Comparison of ENCODE assay signal across 16 cellular contexts in genomic region chr13:46389457-46389856, GRCh38. TPM values are rescaled to one million over a fixed set of nuclear protein-coding genes. Genes with fewer than 3 reads are reported as not detected.
DNase-seq lines count a peak whose midpoint lies in the region; ATAC-seq and TF ChIP-seq lines count a peak whose summit lies in the region.
"Had no signal": no experiment of that assay in that cellular context is flagged by ENCODE, and none has a peak within 500 bp of the region (broad histone marks: within the 10 kb centered on the region; RNA-seq: fewer than 3 reads in every experiment).

No MANE protein-coding gene starts in this region.

- in situ Hi-C loops in GM13977 (cut with MboI; ENCODE audit: low pct_unique_long_range_greater_than_20kb, low sequenced_read_pairs, unreplicated experiment) = no loop called here

- ATAC-seq in HCT116 = no peak
- no peak for ATAC-seq in HG03280 (IDR thresholded peaks at IDR 0.05; ENCODE audit: unreplicated experiment)
- ATAC-seq: gastrocnemius medialis, K562 had no signal

- H2AFZ ChIP-seq in HCT116 (ENCODE audit: low read depth, low read length, poor library complexity, severe bottlenecking) = peak overlapping the region; percentile 38
- H2AFZ ChIP-seq: PC-9 had no signal

- TF ChIP-seq CTCF in HCT116 (IDR thresholded peaks at IDR 0.05 in 2 of 3, conservative IDR thresholded peaks at IDR 0.05 in 1 of 3; ENCODE audit: borderline replicate concordance in 1 of 3, insufficient read depth in 1 of 3, low read depth in 2 of 3, low read length in 2 of 3) (no peak), VCaP (conservative IDR thresholded peaks at IDR 0.05) (no peak), ovary (IDR thresholded peaks at IDR 0.05) (no peak), GM13977 (IDR thresholded peaks at IDR 0.05; ENCODE audit: extremely low read depth, insufficient read depth, missing control alignments) (no peak)

- no peaks in the 10 kb centered on the region for H3K36me3 ChIP-seq in HCT116 (ENCODE audit: control insufficient read depth in 1 of 2, insufficient read depth in 2 of 2, low read length in 2 of 2)
- H3K36me3 ChIP-seq in mesodermal cell (ENCODE audit: control insufficient read depth, insufficient read depth, low read length) = no peaks in the 10 kb centered on the region
- no peaks in the 10 kb centered on the region for H3K36me3 ChIP-seq in thymus (ENCODE audit: control insufficient read depth, insufficient read depth)
- H3K36me3 ChIP-seq in ovary = no peaks in the 10 kb centered on the region
- H3K36me3 ChIP-seq: gastrocnemius medialis had no signal

- POLR2A ChIA-PET in HCT116 (lab: Charles Lee) = no interaction called here

- DNase-seq in HCT116 (ENCODE audit: low read depth, low spot score) (no peak), ovary (no peak), GM13977 (ENCODE audit: low spot score) (no peak), hypothalamus (lab: John Stamatoyannopoulos, UW) (no peak)
- DNase-seq: activated naive CD8-positive, alpha-beta T cell treated with anti-CD3 and anti-CD28 coated beads for 36 hours; gastrocnemius medialis; NCI-H1694; NCI-H524; PC-9 had no signal

- CTCF ChIA-PET in HCT116 (lab: Charles Lee) = no interaction called here

- WGBS in mesodermal cell (ENCODE audit: insufficient coverage in 2 of 2), 2 experiments = 81 to 95% methylated on average over 4 to 5 of the region's 5 CpGs
- WGBS in thymus = 81% methylated on average over 5 of the region's 5 CpGs
- 72 to 76% (median 74%) methylated on average over 5 of the region's 5 CpGs for WGBS in ovary, 3 donors

- H3K9me3 ChIP-seq in HCT116 (ENCODE audit: control insufficient read depth in 1 of 2, insufficient read depth in 1 of 2, low read depth in 1 of 2, low read length in 2 of 2) = no peaks in the 10 kb centered on the region
- H3K9me3 ChIP-seq in mesodermal cell (ENCODE audit: control insufficient read depth, low read length) = no peaks in the 10 kb centered on the region
- H3K9me3 ChIP-seq in thymus (ENCODE audit: control insufficient read depth) = no peaks in the 10 kb centered on the region
- H3K9me3 ChIP-seq in ovary = no peaks in the 10 kb centered on the region
- H3K9me3 ChIP-seq: gastrocnemius medialis had no signal

- BruUV-seq in HCT116 (replicated peaks; lab: Mats Ljungman, UMichigan) = no TSS peak

- H4K20me1 ChIP-seq in HCT116 (ENCODE audit: insufficient read depth) = no peaks in the 10 kb centered on the region

- no peaks in the 10 kb centered on the region for H3K79me2 ChIP-seq in HCT116 (ENCODE audit: insufficient read depth, low read length)

- H3K27me3 ChIP-seq in HCT116 (ENCODE audit: insufficient read depth, low read length) (no peaks in the 10 kb centered on the region), thymus (ENCODE audit: control insufficient read depth, insufficient read depth) (no peaks in the 10 kb centered on the region), ovary (no peaks in the 10 kb centered on the region)

- intact Hi-C loops in HCT116 (cut with micrococcal nuclease) = no loop called here
- intact Hi-C loops in ovary (cut with DNase I) = no loop called here

- H3K27ac ChIP-seq in HCT116 (ENCODE audit: low read depth, low read length) (no peak overlapping the region), VCaP (peak overlapping the region; percentile 36), mesodermal cell (ENCODE audit: low read depth, low read length, severe bottlenecking) (peak overlapping the region; percentile 73), thymus (ENCODE audit: low read depth) (peak overlapping the region; percentile 87), ovary (no peak overlapping the region)
- H3K27ac ChIP-seq: gastrocnemius medialis, PC-9 had no signal

- TF ChIP-seq POLR2A in HCT116 (IDR thresholded peaks at IDR 0.05; ENCODE audit: borderline replicate concordance, extremely low read depth, insufficient read depth, insufficient read length) (no peak), ovary (IDR thresholded peaks at IDR 0.05) (no peak)

- H3K4me3 ChIP-seq in HCT116 (replicated peaks in 1 of 2; ENCODE audit: low read depth in 1 of 2, low read length in 2 of 2) (no peak overlapping the region), mesodermal cell (ENCODE audit: extremely low read depth, insufficient read depth, low read length, poor library complexity, severe bottlenecking) (no peak overlapping the region), thymus (ENCODE audit: low read length) (no peak overlapping the region), ovary (no peak overlapping the region)
- H3K4me3 ChIP-seq: gastrocnemius medialis, K562, PC-9 had no signal

- H3K9me2 ChIP-seq in HCT116 (ENCODE audit: insufficient read depth) = no peaks in the 10 kb centered on the region

- TF ChIP-seq EP300 in ovary (IDR thresholded peaks at IDR 0.05) = no peak

- no peak for TF ChIP-seq RAD21 in HCT116 (IDR thresholded peaks at IDR 0.05; ENCODE audit: low read depth)

- H3K9ac ChIP-seq in HCT116 (ENCODE audit: low read length) = no peak overlapping the region

- no peak overlapping the region for H3K4me2 ChIP-seq in HCT116 (ENCODE audit: low read length)
- H3K4me2 ChIP-seq: PC-9 had no signal

- H3K4me1 ChIP-seq in HCT116 (ENCODE audit: control insufficient read depth in 1 of 2, insufficient read depth in 2 of 2, low read length in 2 of 2) (peaks cover 0 to 28% of the 10 kb centered on the region in 2 experiments; a peak in 2 of 4 replicates), mesodermal cell (ENCODE audit: control insufficient read depth, insufficient read depth, low read length, poor library complexity, severe bottlenecking) (peaks cover 13% of the 10 kb centered on the region), thymus (ENCODE audit: control insufficient read depth, insufficient read depth, low read length) (peaks cover 36% of the 10 kb centered on the region), ovary (ENCODE audit: insufficient read depth) (peaks cover 3% of the 10 kb centered on the region)
- H3K4me1 ChIP-seq: gastrocnemius medialis had no signal

- RAD21 ChIA-PET in HCT116 (lab: Charles Lee; ENCODE audit: low non-redundant PET in 1 of 2, low total read pairs in 2 of 2, uncharacterized antibody in 2 of 2, unreplicated experiment in 2 of 2) = no interaction called here

TF ChIP-seq in HCT116, 20 proteins besides CTCF, POLR2A, EP300 and RAD21:
- TF ChIP-seq ATF3 (IDR thresholded peaks at IDR 0.05) (no peak), EZH2 (IDR thresholded peaks at IDR 0.05) (no peak), JUND (IDR thresholded peaks at IDR 0.05) (no peak), CBX3 (IDR thresholded peaks at IDR 0.05; ENCODE audit: low read depth) (no peak), POLR2AphosphoS5 (IDR thresholded peaks at IDR 0.05; ENCODE audit: low read depth, low read length) (no peak), CEBPB (IDR thresholded peaks at IDR 0.05; ENCODE audit: low read depth) (no peak), EGR1 (IDR thresholded peaks at IDR 0.05; ENCODE audit: low read depth) (no peak)

RNA-seq across cellular contexts. Expression of gene RUBCNL, which starts 2.4 kb away (rescaled TPM):
- total RNA-seq in HCT116 (2021; ENCODE audit: unreplicated experiment) (0.42 TPM), ovary (1 to 10 TPM in 5 of 7 donors, under 1 TPM in 2; 0.60 to 4.5 (median 1.5) TPM)
- 0.34 and 0.48 TPM in 2 replicates for polyA plus RNA-seq in HCT116 (2012)
- polyA plus RNA-seq in mesodermal cell (2013, experiment 1 of 2) = 1.3 TPM
- polyA plus RNA-seq in mesodermal cell (2013, experiment 2 of 2) = 1.4 TPM
- polyA plus RNA-seq in thymus (48.4 TPM), ovary (1 to 10 TPM in 1 of 2 donors, under 1 TPM in 1; 0.57 to 4.4 TPM)
- total RNA-seq: CD4-positive, alpha-beta memory T cell; endothelial cell of umbilical vein had no signal
- polyA plus RNA-seq: endothelial cell of umbilical vein had no signal

Comparison
In these comparisons a context has a peak if more than half of its experiments do, and no peak if none do; other contexts are left out.
1. H3K27ac ChIP-seq: peak in VCaP (single experiment), mesodermal cell (single experiment) and thymus (single experiment); none in HCT116 (single experiment) and ovary (0 of 2).